In the genomic region with DNA sequence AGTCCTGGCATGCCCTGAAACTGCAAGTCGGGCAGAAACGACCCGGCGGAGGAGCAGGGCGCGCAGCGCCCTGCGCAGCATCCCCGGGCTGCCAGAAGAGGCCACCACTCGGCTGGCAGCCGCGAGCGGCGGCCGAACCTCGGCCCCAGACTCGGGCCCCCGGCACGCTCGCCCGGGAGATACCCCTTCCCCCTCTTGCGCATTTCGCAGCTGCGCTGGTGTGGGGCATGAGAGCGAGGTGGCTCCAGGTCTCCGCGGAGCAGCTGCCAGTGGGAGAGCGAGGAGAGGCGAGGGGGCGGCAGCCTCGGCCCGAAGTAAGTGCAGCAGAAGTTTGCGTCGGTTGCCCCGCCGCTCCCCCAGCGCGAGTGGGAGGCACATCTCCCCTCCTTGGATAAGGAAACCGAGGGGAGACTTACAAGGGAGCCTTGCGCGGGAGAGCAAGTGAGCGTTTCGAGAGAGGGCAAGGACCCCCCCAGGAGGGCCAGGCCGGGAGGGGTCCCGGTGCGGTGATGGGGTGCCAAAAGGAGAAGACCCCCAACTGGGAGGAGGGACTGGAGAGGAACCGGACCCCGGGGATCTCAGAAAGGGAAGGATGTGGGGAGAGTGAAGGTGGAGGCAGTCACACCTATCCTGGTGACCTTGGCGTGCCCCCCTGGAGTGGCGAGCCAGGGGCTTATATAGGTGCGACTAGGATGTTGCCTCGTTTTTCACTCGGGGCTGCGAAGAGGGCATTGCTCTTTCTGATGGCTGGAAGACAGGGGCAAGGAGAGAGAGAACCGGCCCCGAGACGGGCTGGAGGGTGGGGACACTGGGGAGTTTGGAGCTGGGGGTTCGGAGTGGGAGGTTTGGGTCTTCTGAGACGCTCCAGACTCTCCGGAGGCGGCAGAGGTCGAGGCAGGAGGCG, we compare ENCODE assay signal across 12 cellular contexts.
DNase-seq lines count a peak whose midpoint lies in the region; ATAC-seq, FAIRE-seq and TF ChIP-seq lines count a peak whose summit lies in the region.
"Had no signal": no experiment of that assay in that cellular context is flagged by ENCODE, and none has a peak within 500 bp of the region (broad histone marks: within the 10 kb centered on the region; RNA-seq: fewer than 3 reads in every experiment).

No MANE protein-coding gene starts in this region.

- no peak overlapping the region for H4K91ac ChIP-seq in neuronal stem cell (ENCODE audit: low read depth, low read length, poor library complexity)

- no peak overlapping the region for H3K14ac ChIP-seq in neuronal stem cell (ENCODE audit: low read length)

- H3K79me1 ChIP-seq in neuronal stem cell (ENCODE audit: low read depth, low read length), result no peaks in the 10 kb centered on the region

- H3K27me3 Mint-ChIP-seq in activated T-helper 1 cell treated with anti-CD3 and anti-CD28 coated beads, Interleukin-12 subunit alpha, Interleukin-12 subunit beta, Interleukin-2, Interleukin-4 antibody, amounts not matched to agents 30 ng/mL and 10 ng/mL and 1 ng/mL, durations not matched to agents 14 hours and 24 hours and 36 hours (ENCODE audit: insufficient read depth), result peaks cover 48% of the 10 kb centered on the region
- peaks cover 44% of the 10 kb centered on the region for H3K27me3 Mint-ChIP-seq in activated CD4-positive, alpha-beta memory T cell treated with anti-CD3 and anti-CD28 coated beads for 36 hours

- H3K4me3 ChIP-seq in A549, result no peak overlapping the region; the same call in 2 of the 3 replicates
- H3K4me3 ChIP-seq in ectodermal cell (ENCODE audit: insufficient read depth, low read depth, low read length), result peak overlapping the region; percentile 40
- peak overlapping the region; percentile 19 to 77 for H3K4me3 ChIP-seq in neuronal stem cell (ENCODE audit: low read length in 2 of 2)

- no peak overlapping the region for H3K9ac ChIP-seq in neuronal stem cell (ENCODE audit: low read depth, low read length, poor library complexity)

- POLR2A ChIA-PET in A549 (lab: Yijun Ruan, JAX), result no interaction called here
- POLR2A ChIA-PET in HEK293T (lab: Yijun Ruan, JAX), result no interaction called here
- POLR2A ChIA-PET in activated CD4-positive, alpha-beta memory T cell treated with anti-CD3 and anti-CD28 coated beads for 36 hours (lab: Charles Lee), result no interaction called here

- peak overlapping the region; percentile 84 for H3K18ac ChIP-seq in neuronal stem cell (ENCODE audit: low read length)

- no peak for TF ChIP-seq RAD21 in A549 (conservative IDR thresholded peaks at IDR 0.05 in 1 of 2, IDR thresholded peaks at IDR 0.05 in 1 of 2)

- H3K4me1 Mint-ChIP-seq in activated T-helper 1 cell treated with anti-CD3 and anti-CD28 coated beads, Interleukin-12 subunit alpha, Interleukin-12 subunit beta, Interleukin-2, Interleukin-4 antibody, amounts not matched to agents 30 ng/mL and 10 ng/mL and 1 ng/mL, durations not matched to agents 14 hours and 24 hours and 36 hours (ENCODE audit: low read depth), result no peaks in the 10 kb centered on the region
- peaks cover 3% of the 10 kb centered on the region for H3K4me1 Mint-ChIP-seq in activated CD4-positive, alpha-beta memory T cell treated with anti-CD3 and anti-CD28 coated beads for 36 hours (ENCODE audit: low read depth)

- H3K4me1 ChIP-seq in A549 (no peaks in the 10 kb centered on the region), ectodermal cell (ENCODE audit: control insufficient read depth, insufficient read depth, low read length) (peaks cover 8% of the 10 kb centered on the region), neuronal stem cell (ENCODE audit: control insufficient read depth in 2 of 2, insufficient read depth in 1 of 2, low read depth in 1 of 2, low read length in 2 of 2) (peaks cover 0 to 6% of the 10 kb centered on the region in 2 donors)
- H3K4me1 ChIP-seq: Caco-2 had no signal

- H3K4me3 Mint-ChIP-seq in activated T-helper 1 cell treated with anti-CD3 and anti-CD28 coated beads, Interleukin-12 subunit alpha, Interleukin-12 subunit beta, Interleukin-2, Interleukin-4 antibody, amounts not matched to agents 30 ng/mL and 10 ng/mL and 1 ng/mL, durations not matched to agents 14 hours and 24 hours and 36 hours, result no peak overlapping the region
- H3K4me3 Mint-ChIP-seq in activated CD4-positive, alpha-beta memory T cell treated with anti-CD3 and anti-CD28 coated beads for 36 hours, result no peak overlapping the region
- H3K4me3 Mint-ChIP-seq: activated B cell treated with CpG ODN at 0.5 μM for 24 hours had no signal

- CTCF ChIA-PET in A549 (lab: Yijun Ruan, JAX) (interaction anchor here (1.2 to 1.4 kb wide), 2 partner anchors 380 to 537 kb away, joined by 5 to 7 read pairs; no protein-coding TSS in a partner anchor), HEK293T (lab: Yijun Ruan, JAX) (interaction anchor here (0.6 kb wide), 2 partner anchors 179 to 827 kb away, joined by 3 read pairs; no protein-coding TSS in a partner anchor)
- CTCF ChIA-PET in activated CD4-positive, alpha-beta memory T cell treated with anti-CD3 and anti-CD28 coated beads for 36 hours (lab: Charles Lee), result no interaction called here

- no peak for FAIRE-seq in A549 (lab: Jason Lieb, UNC)

- no peak overlapping the region for H2BK5ac ChIP-seq in neuronal stem cell (ENCODE audit: low read length)

- intact Hi-C loops in activated T-helper 1 cell treated with anti-CD3 and anti-CD28 coated beads, Interleukin-12 subunit alpha, Interleukin-12 subunit beta, Interleukin-2, Interleukin-4 antibody, amounts not matched to agents 30 ng/mL and 10 ng/mL and 1 ng/mL, durations not matched to agents 14 hours and 24 hours and 36 hours (cut with micrococcal nuclease), result loop anchor here (10.0 kb wide), 1 partner anchor 500 kb away; a partner anchor contains a TSS
- intact Hi-C loops in activated CD4-positive, alpha-beta memory T cell treated with anti-CD3 and anti-CD28 coated beads for 36 hours (cut with micrococcal nuclease), result loop anchor here (10.0 kb wide), 1 partner anchor 500 kb away; a partner anchor contains a TSS

- peak overlapping the region; percentile 38; the same call in 2 of the 3 replicates for H3K4me2 ChIP-seq in A549
- H3K4me2 ChIP-seq in neuronal stem cell (ENCODE audit: insufficient read depth, low read length, poor library complexity, severe bottlenecking), result peak overlapping the region; percentile 98

- TF ChIP-seq CTCF in A549 (IDR thresholded peaks at IDR 0.05), result no peak

- peak overlapping the region; percentile 8 for H2AK5ac ChIP-seq in neuronal stem cell (ENCODE audit: low read depth, low read length)

- no peak for TF ChIP-seq EP300 in A549 (IDR thresholded peaks at IDR 0.05)

- H3K27me3 ChIP-seq in ectodermal cell (ENCODE audit: control insufficient read depth, insufficient read depth, low read length, poor library complexity, severe bottlenecking), result peaks cover 87% of the 10 kb centered on the region
- peaks cover 16 to 62% (median 61%) of the 10 kb centered on the region in 3 experiments for H3K27me3 ChIP-seq in neuronal stem cell (ENCODE audit: control insufficient read depth in 3 of 3, insufficient read depth in 3 of 3, low read depth in 1 of 3, low read length in 3 of 3)

- H3K36me3 ChIP-seq in ectodermal cell (ENCODE audit: control insufficient read depth, insufficient read depth, low read length) (no peaks in the 10 kb centered on the region), neuronal stem cell (replicated peaks in 1 of 2; ENCODE audit: control insufficient read depth in 2 of 2, insufficient read depth in 2 of 2, low read length in 2 of 2) (no peaks in the 10 kb centered on the region)

- WGBS in A549 (ENCODE audit: missing lambda C conversion rate), result 18% methylated on average over 36 of the region's 63 CpGs
- WGBS in ectodermal cell, 2 experiments, result 2% methylated on average over 63 of the region's 63 CpGs
- WGBS in neuronal stem cell (ENCODE audit: extremely low coverage in 2 of 2, insufficient read length in 2 of 2, insufficient replicate concordance in 1 of 2), 2 donors, result no CpG with 5 or more reads among the region's 63 CpGs

- H3K27ac Mint-ChIP-seq in activated T-helper 1 cell treated with anti-CD3 and anti-CD28 coated beads, Interleukin-12 subunit alpha, Interleukin-12 subunit beta, Interleukin-2, Interleukin-4 antibody, amounts not matched to agents 30 ng/mL and 10 ng/mL and 1 ng/mL, durations not matched to agents 14 hours and 24 hours and 36 hours, result no peak overlapping the region
- H3K27ac Mint-ChIP-seq in activated CD4-positive, alpha-beta memory T cell treated with anti-CD3 and anti-CD28 coated beads for 36 hours, result no peak overlapping the region
- H3K27ac Mint-ChIP-seq: activated B cell treated with CpG ODN at 0.5 μM for 24 hours had no signal

- ATAC-seq in A549, result peak in 1 of 2 experiments; percentile 68; a peak in 3 of 6 replicates
- no peak for ATAC-seq in HG02588 (IDR thresholded peaks at IDR 0.05; ENCODE audit: unreplicated experiment)
- ATAC-seq: HCT116 had no signal

- TF ChIP-seq POLR2A in A549 (IDR thresholded peaks at IDR 0.05; ENCODE audit: low read length), result no peak

- no peaks in the 10 kb centered on the region for H3K36me3 Mint-ChIP-seq in activated T-helper 1 cell treated with anti-CD3 and anti-CD28 coated beads, Interleukin-12 subunit alpha, Interleukin-12 subunit beta, Interleukin-2, Interleukin-4 antibody, amounts not matched to agents 30 ng/mL and 10 ng/mL and 1 ng/mL, durations not matched to agents 14 hours and 24 hours and 36 hours (ENCODE audit: low read depth)
- H3K36me3 Mint-ChIP-seq in activated CD4-positive, alpha-beta memory T cell treated with anti-CD3 and anti-CD28 coated beads for 36 hours, result no peaks in the 10 kb centered on the region

- H3K9me3 Mint-ChIP-seq in activated T-helper 1 cell treated with anti-CD3 and anti-CD28 coated beads, Interleukin-12 subunit alpha, Interleukin-12 subunit beta, Interleukin-2, Interleukin-4 antibody, amounts not matched to agents 30 ng/mL and 10 ng/mL and 1 ng/mL, durations not matched to agents 14 hours and 24 hours and 36 hours, result no peaks in the 10 kb centered on the region
- H3K9me3 Mint-ChIP-seq in activated CD4-positive, alpha-beta memory T cell treated with anti-CD3 and anti-CD28 coated beads for 36 hours, result no peaks in the 10 kb centered on the region
- H3K9me3 Mint-ChIP-seq: activated B cell treated with CpG ODN at 0.5 μM for 24 hours had no signal

- no peaks in the 10 kb centered on the region for H3K9me3 ChIP-seq in A549
- H3K9me3 ChIP-seq in ectodermal cell (ENCODE audit: control insufficient read depth, low read length), result no peaks in the 10 kb centered on the region
- no peaks in the 10 kb centered on the region for H3K9me3 ChIP-seq in neuronal stem cell (replicated peaks in 1 of 2; ENCODE audit: control insufficient read depth in 2 of 2, insufficient read depth in 1 of 2, low read depth in 1 of 2, low read length in 2 of 2)
- H3K9me3 ChIP-seq: Caco-2 had no signal

- H3K27ac ChIP-seq in A549 (no peak overlapping the region), ectodermal cell (ENCODE audit: insufficient read depth, low read depth, low read length, poor library complexity, severe bottlenecking) (no peak overlapping the region), neuronal stem cell (replicated peaks; ENCODE audit: low read length) (no peak overlapping the region)

- peak overlapping the region; percentile 14 for H3K23ac ChIP-seq in neuronal stem cell (ENCODE audit: low read depth, low read length, poor library complexity)

- H3K4ac ChIP-seq in neuronal stem cell (ENCODE audit: low read length), result no peak overlapping the region

- no peak overlapping the region for H4K8ac ChIP-seq in neuronal stem cell (ENCODE audit: low read depth, low read length)

- H2BK12ac ChIP-seq in neuronal stem cell (ENCODE audit: low read length), result no peak overlapping the region

- H2BK120ac ChIP-seq in neuronal stem cell (ENCODE audit: low read depth, low read length), result no peak overlapping the region

- DNase-seq in A549 (ENCODE audit: low read depth in 1 of 2, low spot score in 1 of 2), result no peak
- DNase-seq in HEK293T (ENCODE audit: extremely low spot score), result peak; percentile 48
- peak; percentile 38 for DNase-seq in neuronal stem cell (ENCODE audit: low spot score)
- no peak for DNase-seq in activated T-helper 1 cell treated with anti-CD3 and anti-CD28 coated beads, Interleukin-12 subunit alpha, Interleukin-12 subunit beta, Interleukin-2, Interleukin-4 antibody, amounts not matched to agents 30 ng/mL and 10 ng/mL and 1 ng/mL, durations not matched to agents 14 hours and 24 hours and 36 hours (ENCODE audit: low spot score)
- DNase-seq in activated CD4-positive, alpha-beta memory T cell treated with anti-CD3 and anti-CD28 coated beads for 36 hours, result no peak
- DNase-seq in SHP77 (lab: John Stamatoyannopoulos, UW), result no peak
- DNase-seq: activated B cell treated with CpG ODN at 0.5 μM for 24 hours, Caco-2, NCI-H1105 had no signal

- peak overlapping the region; percentile 87 for H2AFZ ChIP-seq in neuronal stem cell (ENCODE audit: low read length)

- no peak overlapping the region for H2BK15ac ChIP-seq in neuronal stem cell (ENCODE audit: low read length)

Comparison
In these comparisons a context has a peak if more than half of its experiments do, and no peak if none do; other contexts are left out.
1. DNase-seq: peak in HEK293T (single experiment) and neuronal stem cell (single experiment); none in A549 (0 of 2), activated T-helper 1 cell treated with anti-CD3 and anti-CD28 coated beads, Interleukin-12 subunit alpha, Interleukin-12 subunit beta, Interleukin-2, Interleukin-4 antibody, amounts not matched to agents 30 ng/mL and 10 ng/mL and 1 ng/mL, durations not matched to agents 14 hours and 24 hours and 36 hours (single experiment), activated CD4-positive, alpha-beta memory T cell treated with anti-CD3 and anti-CD28 coated beads for 36 hours (single experiment) and SHP77 (0 of 2).